Comparison of ENCODE assay signal across 8 cellular contexts in genomic region chr1:235105051-235106043, GRCh38. TPM values are rescaled to one million over a fixed set of nuclear protein-coding genes. Genes with fewer than 3 reads are reported as not detected.
DNase-seq lines count a peak whose midpoint lies in the region; ATAC-seq and TF ChIP-seq lines count a peak whose summit lies in the region.

No MANE protein-coding gene starts in this region.

- H3K4me3 ChIP-seq in BE2C (ENCODE audit: low read depth, low read length) (peak overlapping the region; percentile 59), coronary artery (no peak overlapping the region)

- H3K4me3 Mint-ChIP-seq in immature natural killer cell: peak overlapping the region; percentile 34 to 87 (median 72)

- H3K9me3 Mint-ChIP-seq in immature natural killer cell: no peaks in the 10 kb centered on the region

- H3K36me3 Mint-ChIP-seq in immature natural killer cell: peaks cover 3 to 18% (median 5%) of the 10 kb centered on the region in 3 donors

- H3K27ac ChIP-seq in coronary artery: no peak overlapping the region

- no peak for TF ChIP-seq CTCF in BE2C (IDR thresholded peaks at IDR 0.05; ENCODE audit: low read depth, low read length)
- no peak for TF ChIP-seq CTCF in coronary artery (IDR thresholded peaks at IDR 0.05)

- peaks cover 17 to 18% of the 10 kb centered on the region in 2 donors for H3K4me1 Mint-ChIP-seq in immature natural killer cell

- H3K9me3 ChIP-seq in BE2C: no peaks in the 10 kb centered on the region

- peaks cover 27% of the 10 kb centered on the region for H3K36me3 ChIP-seq in BE2C

- no peaks in the 10 kb centered on the region for H3K27me3 ChIP-seq in BE2C

- peaks cover 3 to 11% (median 4%) of the 10 kb centered on the region in 3 donors for H3K27me3 Mint-ChIP-seq in immature natural killer cell (ENCODE audit: low read depth in 3 of 3)

- H3K4me1 ChIP-seq in BE2C: no peaks in the 10 kb centered on the region

- DNase-seq in BE2C: no peak
- peak; percentile 54 for DNase-seq in RKO (ENCODE audit: low spot score)
- DNase-seq in immature natural killer cell: peak; percentile 29 to 54 (median 31)
- DNase-seq in UCSD-AML1 (lab: John Stamatoyannopoulos, UW; ENCODE audit: unreplicated experiment): no peak
- DNase-seq in coronary artery (ENCODE audit: low spot score): no peak
- no peak for DNase-seq in effector CD8-positive, alpha-beta T cell (lab: John Stamatoyannopoulos, UW)

- peak overlapping the region in 4 of 6 donors; percentile 73 to 85 (median 82) for H3K27ac Mint-ChIP-seq in immature natural killer cell

- ATAC-seq in GM18868 (IDR thresholded peaks at IDR 0.05; ENCODE audit: unreplicated experiment): peak; percentile 86
- ATAC-seq in HG02943 (IDR thresholded peaks at IDR 0.05; ENCODE audit: low read depth, unreplicated experiment): peak; percentile 65

RNA-seq across cellular contexts. Expression of gene TOMM20, which starts 23.3 kb away (rescaled TPM):
- 206 TPM for polyA plus RNA-seq in BE2C (2012; ENCODE audit: insufficient read depth, insufficient read length, low read depth)
- 10 to 100 TPM; 23.6 to 32.4 (median 29.4) TPM for polyA plus RNA-seq in immature natural killer cell

RNA-seq across cellular contexts. Expression of gene RBM34, which starts 55.7 kb away (rescaled TPM):
- polyA plus RNA-seq in BE2C (2012; ENCODE audit: insufficient read depth, insufficient read length, low read depth): 88.8 TPM
- polyA plus RNA-seq in immature natural killer cell: 10 to 100 TPM; 42.2 to 72.6 (median 57.7) TPM

Comparison
In these comparisons a context has a peak if more than half of its experiments do, and no peak if none do; other contexts are left out.
1. DNase-seq: peak in RKO (single experiment) and immature natural killer cell (3 of 3); none in BE2C (single experiment), UCSD-AML1 (single experiment), coronary artery (single experiment) and effector CD8-positive, alpha-beta T cell (single experiment).